In genomic region chr4:123390846-123391456, GRCh38 we compare ENCODE assay signal across 1 cellular context.
TF ChIP-seq lines count a peak whose summit lies in the region.

No MANE protein-coding gene starts in this region.

TF ChIP-seq in HepG2, 621 proteins besides CTCF, POLR2A, EP300 and RAD21 (continued from another document):
- TF ChIP-seq ZNF503 (CRISPR knock-in tag; IDR thresholded peaks at IDR 0.05) (no peak), STAG1 (CRISPR knock-in tag; IDR thresholded peaks at IDR 0.05) (peak; percentile 63), ZNF136 (CRISPR knock-in tag; IDR thresholded peaks at IDR 0.05; ENCODE audit: low read depth) (no peak)
